In the genomic region with DNA sequence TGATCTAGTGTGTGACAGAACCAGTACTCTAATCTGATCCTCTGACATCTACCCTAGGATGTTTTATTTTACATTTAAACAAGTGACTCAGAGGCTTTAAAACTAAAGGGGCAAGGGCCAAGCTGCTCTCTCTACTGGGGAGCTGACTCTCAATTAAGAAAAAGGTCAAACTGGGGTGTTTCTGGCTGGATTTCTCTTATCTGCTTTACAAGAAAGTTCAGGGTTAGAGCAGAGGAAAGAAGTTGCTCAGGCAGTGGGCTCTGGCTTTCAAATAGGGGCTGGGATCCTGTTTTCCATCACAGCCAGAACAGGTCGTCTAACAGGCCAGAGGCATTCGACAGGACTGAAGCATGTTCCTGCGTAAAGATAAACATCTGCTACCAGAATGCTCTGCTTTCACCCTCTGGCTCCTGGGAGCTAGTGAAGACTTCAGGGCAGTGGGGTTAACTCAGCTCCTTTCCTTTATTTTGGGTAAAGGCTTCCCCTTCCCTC, we compare ENCODE assay signal across 12 cellular contexts. TPM values are rescaled to one million over a fixed set of nuclear protein-coding genes. Genes with fewer than 3 reads are reported as not detected.
DNase-seq lines count a peak whose midpoint lies in the region; ATAC-seq and TF ChIP-seq lines count a peak whose summit lies in the region.
"Had no signal": no experiment of that assay in that cellular context is flagged by ENCODE, and none has a peak within 500 bp of the region (broad histone marks: within the 10 kb centered on the region; RNA-seq: fewer than 3 reads in every experiment).

No MANE protein-coding gene starts in this region.

- H3K36me3 ChIP-seq in MG63 (no peaks in the 10 kb centered on the region), colonic mucosa (no peaks in the 10 kb centered on the region), muscle layer of colon (ENCODE audit: insufficient read depth, low read length) (peaks cover 3% of the 10 kb centered on the region), upper lobe of right lung (no peaks in the 10 kb centered on the region), heart left ventricle (no peaks in the 10 kb centered on the region)
- H3K36me3 ChIP-seq: spleen had no signal

- H3K27ac ChIP-seq in colonic mucosa (peak overlapping the region; percentile 75), muscle layer of colon (ENCODE audit: low read depth, low read length) (peak overlapping the region; percentile 65), upper lobe of right lung (peak overlapping the region; percentile 7), heart left ventricle (peak overlapping the region in 1 of 12 donors; percentile 73)

- peak; percentile 14 for DNase-seq in MG63
- DNase-seq in colonic mucosa, result no peak
- DNase-seq in upper lobe of right lung, result no peak
- DNase-seq in activated CD4-positive, alpha-beta T cell treated with anti-CD3 and anti-CD28 coated beads for 1 hour, result no peak
- no peak for DNase-seq in epidermal melanocyte (ENCODE audit: insufficient read length, low spot score)
- DNase-seq in heart left ventricle, result no peak
- DNase-seq: activated naive CD8-positive, alpha-beta T cell treated with anti-CD3 and anti-CD28 coated beads, Interleukin-2, amount 10 ng/mL, durations not matched to agents 7 days and 5 days; effector CD8-positive, alpha-beta T cell; NCI-H2081; spleen; T-helper 17 cell had no signal

- H3K4me3 ChIP-seq in MG63, result no peak overlapping the region
- no peak overlapping the region for H3K4me3 ChIP-seq in colonic mucosa
- no peak overlapping the region for H3K4me3 ChIP-seq in muscle layer of colon (ENCODE audit: low read depth in 1 of 2, low read length in 2 of 2)
- H3K4me3 ChIP-seq in upper lobe of right lung, result no peak overlapping the region
- no peak overlapping the region for H3K4me3 ChIP-seq in heart left ventricle
- H3K4me3 ChIP-seq: spleen had no signal

- no peak for TF ChIP-seq POLR2A in heart left ventricle (IDR thresholded peaks at IDR 0.05)

- H3K27me3 ChIP-seq in MG63, result no peaks in the 10 kb centered on the region
- H3K27me3 ChIP-seq in colonic mucosa, result no peaks in the 10 kb centered on the region
- H3K27me3 ChIP-seq in muscle layer of colon (ENCODE audit: control insufficient read depth in 1 of 2, insufficient read depth in 2 of 2, low read length in 2 of 2), result no peaks in the 10 kb centered on the region
- no peaks in the 10 kb centered on the region for H3K27me3 ChIP-seq in upper lobe of right lung
- peaks cover 0 to 4% (median 0%) of the 10 kb centered on the region in 9 donors for H3K27me3 ChIP-seq in heart left ventricle

- H3K4me1 ChIP-seq in colonic mucosa, result peaks cover 21% of the 10 kb centered on the region
- peaks cover 62% of the 10 kb centered on the region for H3K4me1 ChIP-seq in muscle layer of colon (ENCODE audit: insufficient read depth, low read length)
- H3K4me1 ChIP-seq in upper lobe of right lung, result peaks cover 41% of the 10 kb centered on the region
- H3K4me1 ChIP-seq in heart left ventricle, result peaks cover 0 to 23% (median 12%) of the 10 kb centered on the region in 12 donors

- ATAC-seq in upper lobe of right lung (no peak), heart left ventricle (no peak)
- ATAC-seq: T-helper 17 cell had no signal

- no peak for TF ChIP-seq CTCF in colonic mucosa (IDR thresholded peaks at IDR 0.05)
- no peak for TF ChIP-seq CTCF in upper lobe of right lung (IDR thresholded peaks at IDR 0.05)
- no peak for TF ChIP-seq CTCF in heart left ventricle (IDR thresholded peaks at IDR 0.05)

- H3K9ac ChIP-seq in colonic mucosa (ENCODE audit: low read depth in 2 of 2, low read length in 2 of 2) (no peak overlapping the region), muscle layer of colon (ENCODE audit: low read length) (no peak overlapping the region)

- intact Hi-C loops in colonic mucosa (cut with DNase I), result no loop called here
- intact Hi-C loops in upper lobe of right lung (cut with DNase I), result no loop called here
- intact Hi-C loops in heart left ventricle (cut with DNase I), result no loop called here

- WGBS in heart left ventricle, 4 donors, result 28 to 40% (median 38%) methylated on average over 3 of the region's 3 CpGs

- H3K9me3 ChIP-seq in MG63 (no peaks in the 10 kb centered on the region), colonic mucosa (no peaks in the 10 kb centered on the region), muscle layer of colon (ENCODE audit: low read length) (no peaks in the 10 kb centered on the region), upper lobe of right lung (no peaks in the 10 kb centered on the region), heart left ventricle (peaks cover 0 to 2% (median 0%) of the 10 kb centered on the region in 12 donors)
- H3K9me3 ChIP-seq: spleen had no signal

RNA-seq across cellular contexts. Expression of gene MMP28, which starts 8.5 kb away (rescaled TPM):
- total RNA-seq in MG63 (2014; rRNA removed; shearing (Covaris generic); ENCODE audit: low replicate concordance), result not detected in 2 replicates
- total RNA-seq in colonic mucosa, result 10 to 100 TPM; 62.5 to 66.7 TPM
- 55.6 TPM for total RNA-seq in upper lobe of right lung
- 10 to 100 TPM in 1 of 9 donors, 1 to 10 TPM in 7, under 1 TPM in 1; 0.83 to 10.2 (median 2.2) TPM for total RNA-seq in heart left ventricle
- 1 to 10 TPM; 3.4 to 4.4 TPM for polyA plus RNA-seq in heart left ventricle

RNA-seq across cellular contexts. Expression of gene TAF15, which starts 22.3 kb away (rescaled TPM):
- total RNA-seq in MG63 (2014; rRNA removed; shearing (Covaris generic); ENCODE audit: low replicate concordance), result 10.8 and 33.6 TPM in 2 replicates
- total RNA-seq in colonic mucosa (100 to 1,000 TPM; 132 to 218 TPM), upper lobe of right lung (142 TPM), heart left ventricle (100 to 1,000 TPM in 6 of 9 donors, 10 to 100 TPM in 3; 30.1 to 151 (median 121) TPM)
- polyA plus RNA-seq in heart left ventricle, result 10 to 100 TPM; 83.0 to 95.0 TPM

RNA-seq across cellular contexts. Expression of gene C17orf50, which starts 26.3 kb away (rescaled TPM):
- total RNA-seq in MG63 (2014; rRNA removed; shearing (Covaris generic); ENCODE audit: low replicate concordance), result not detected in 2 replicates
- total RNA-seq in colonic mucosa (not detected), upper lobe of right lung (not detected), heart left ventricle (not detected)
- polyA plus RNA-seq in heart left ventricle, result under 1 TPM in 1 of 2 donors, not detected in 1; 0.19 TPM
- total RNA-seq: activated naive CD8-positive, alpha-beta T cell treated with anti-CD3 and anti-CD28 coated beads, Interleukin-2, amount 10 ng/mL, durations not matched to agents 7 days and 5 days; spleen; T-helper 17 cell had no signal

RNA-seq across cellular contexts. Expression of gene GAS2L2, which starts 33.9 kb away (rescaled TPM):
- total RNA-seq in MG63 (2014; rRNA removed; shearing (Covaris generic); ENCODE audit: low replicate concordance), result not detected in 2 replicates
- total RNA-seq in colonic mucosa, result under 1 TPM in 1 of 2 donors, not detected in 1; 0.15 TPM
- not detected for total RNA-seq in upper lobe of right lung
- under 1 TPM in 4 of 9 donors, not detected in 5; 0.10 to 0.28 (median 0.12) TPM for total RNA-seq in heart left ventricle
- under 1 TPM in 1 of 2 donors, not detected in 1; 0.06 TPM for polyA plus RNA-seq in heart left ventricle
- total RNA-seq: spleen, T-helper 17 cell had no signal

RNA-seq across cellular contexts. Expression of gene RASL10B, which starts 55.5 kb away (rescaled TPM):
- total RNA-seq in MG63 (2014; rRNA removed; shearing (Covaris generic); ENCODE audit: low replicate concordance), result 1.2 and 2.6 TPM in 2 replicates
- under 1 TPM; 0.07 to 0.21 TPM for total RNA-seq in colonic mucosa
- 2.2 TPM for total RNA-seq in upper lobe of right lung
- total RNA-seq in heart left ventricle, result 10 to 100 TPM in 5 of 9 donors, 1 to 10 TPM in 4; 8.2 to 78.7 (median 13.0) TPM
- polyA plus RNA-seq in heart left ventricle, result 10 to 100 TPM in 1 of 2 donors, 1 to 10 TPM in 1; 7.6 to 12.2 TPM
